Comparison of ENCODE assay signal across 8 cellular contexts in the genomic region with DNA sequence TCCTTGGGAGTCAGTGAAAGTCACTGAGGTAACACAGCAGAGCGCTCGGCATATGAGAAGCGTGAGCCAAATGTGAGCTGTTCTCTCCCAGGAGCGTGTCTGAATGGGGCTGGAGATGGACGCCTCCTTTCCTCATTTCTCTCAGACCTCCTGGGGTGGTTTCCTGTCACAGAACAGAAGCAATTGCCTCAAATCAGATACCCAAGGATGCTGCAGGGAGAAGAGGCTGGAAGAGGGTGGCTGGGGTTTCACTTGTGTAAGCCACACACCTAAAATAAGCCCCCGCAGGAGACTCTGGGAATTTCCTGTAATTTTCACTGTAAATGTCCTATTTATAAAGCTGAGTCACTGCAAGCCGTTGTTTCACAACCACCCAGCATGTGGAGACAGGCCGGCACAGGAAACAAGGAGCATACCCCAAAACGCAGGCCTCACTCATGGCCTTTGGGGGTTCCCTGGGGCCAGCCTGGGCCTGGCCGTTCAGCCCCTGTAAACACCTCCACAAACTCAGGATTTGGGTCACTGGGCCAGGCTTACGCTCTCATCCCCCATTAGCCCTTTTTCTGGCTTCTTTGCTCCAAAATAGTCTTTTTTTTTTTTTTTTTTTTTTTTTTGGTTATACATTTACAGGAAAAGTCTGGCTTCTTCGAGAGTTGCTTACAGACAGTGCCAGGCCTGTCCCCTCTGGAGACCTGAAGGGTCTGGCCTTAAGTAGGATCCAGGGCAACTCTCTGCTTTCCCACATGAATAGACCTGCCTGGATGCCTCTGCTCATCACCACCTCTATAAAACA. TPM values are rescaled to one million over a fixed set of nuclear protein-coding genes. Genes with fewer than 3 reads are reported as not detected.
DNase-seq lines count a peak whose midpoint lies in the region; ATAC-seq and TF ChIP-seq lines count a peak whose summit lies in the region.

No MANE protein-coding gene starts in this region.

- no peak for TF ChIP-seq RAD21 in Ishikawa (IDR thresholded peaks at IDR 0.05; ENCODE audit: low read depth)

- no peak for TF ChIP-seq POLR2A in right lobe of liver (IDR thresholded peaks at IDR 0.05)

- TF ChIP-seq CTCF in choroid plexus epithelial cell (conservative IDR thresholded peaks at IDR 0.05; ENCODE audit: low read depth, low read length) = peak; percentile 33
- TF ChIP-seq CTCF in right lobe of liver (IDR thresholded peaks at IDR 0.05) = peak in 1 of 4 donors; percentile 34

- no peaks in the 10 kb centered on the region for H3K9me3 ChIP-seq in right lobe of liver

- peak overlapping the region; percentile 32 to 87 (median 80) for H3K27ac ChIP-seq in right lobe of liver

- TF ChIP-seq EP300 in Ishikawa (IDR thresholded peaks at IDR 0.05; ENCODE audit: borderline replicate concordance) = no peak

- intact Hi-C loops in right lobe of liver (cut with DNase I) = no loop called here

- H3K4me1 ChIP-seq in right lobe of liver = peaks cover 0 to 36% (median 16%) of the 10 kb centered on the region in 4 donors

- H3K36me3 ChIP-seq in right lobe of liver = no peaks in the 10 kb centered on the region

- H3K4me3 ChIP-seq in choroid plexus epithelial cell (ENCODE audit: low read depth, low read length) (peak overlapping the region; percentile 6), right lobe of liver (no peak overlapping the region)

- peak; percentile 56 to 66 (median 61) for ATAC-seq in right lobe of liver
- ATAC-seq in stimulated activated naive CD8-positive, alpha-beta T cell treated with anti-CD3 and anti-CD28 coated beads, Interleukin-15, Interleukin-2, amounts not matched to agents 100 U/mL and 50 U/mL, for 24 hours = peak; percentile 25

- no peaks in the 10 kb centered on the region for H3K27me3 ChIP-seq in right lobe of liver

- 15% methylated on average over 12 of the region's 12 CpGs for WGBS in right lobe of liver (ENCODE audit: insufficient coverage, low coverage, low lambda C conversion rate, missing lambda C conversion rate)

- peak; percentile 44 for DNase-seq in activated CD4-positive, CD25-positive, alpha-beta regulatory T cell treated with anti-CD3 and anti-CD28 coated beads, Interleukin-2, amount 50 U/mL, for 72 hours
- DNase-seq in activated CD4-positive, CD25-positive, alpha-beta regulatory T cell (lab: John Stamatoyannopoulos, UW) = no peak
- DNase-seq in T-helper 9 cell = peak; percentile 33
- DNase-seq in choroid plexus epithelial cell (ENCODE audit: low read depth) = peak; percentile 95
- DNase-seq in right lobe of liver = peak in 1 of 3 donors; percentile 62
- peak; percentile 67 for DNase-seq in stimulated activated naive CD8-positive, alpha-beta T cell treated with anti-CD3 and anti-CD28 coated beads, Interleukin-15, Interleukin-2, amounts not matched to agents 100 U/mL and 50 U/mL, for 24 hours
- no peak for DNase-seq in NCI-H2196 (lab: John Stamatoyannopoulos, UW; ENCODE audit: unreplicated experiment)

TF ChIP-seq in Ishikawa, 13 proteins besides CTCF, POLR2A, EP300 and RAD21:
- TF ChIP-seq EGR1 (IDR thresholded peaks at IDR 0.05) (no peak), USF1 (IDR thresholded peaks at IDR 0.05) (no peak), CEBPB (IDR thresholded peaks at IDR 0.05) (0 out of 2 replicates have a peak, but pooled peaks have one; percentile 22)

RNA-seq across cellular contexts. Expression of gene VCPKMT, which starts 55.3 kb away (rescaled TPM):
- 1 to 10 TPM; 1.4 to 3.8 (median 3.3) TPM for total RNA-seq in right lobe of liver

Comparison
In these comparisons a context has a peak if more than half of its experiments do, and no peak if none do; other contexts are left out.
1. DNase-seq: peak in activated CD4-positive, CD25-positive, alpha-beta regulatory T cell treated with anti-CD3 and anti-CD28 coated beads, Interleukin-2, amount 50 U/mL, for 72 hours (single experiment), T-helper 9 cell (single experiment), choroid plexus epithelial cell (single experiment) and stimulated activated naive CD8-positive, alpha-beta T cell treated with anti-CD3 and anti-CD28 coated beads, Interleukin-15, Interleukin-2, amounts not matched to agents 100 U/mL and 50 U/mL, for 24 hours (single experiment); none in activated CD4-positive, CD25-positive, alpha-beta regulatory T cell (0 of 4) and NCI-H2196 (single experiment).